In the genomic region with DNA sequence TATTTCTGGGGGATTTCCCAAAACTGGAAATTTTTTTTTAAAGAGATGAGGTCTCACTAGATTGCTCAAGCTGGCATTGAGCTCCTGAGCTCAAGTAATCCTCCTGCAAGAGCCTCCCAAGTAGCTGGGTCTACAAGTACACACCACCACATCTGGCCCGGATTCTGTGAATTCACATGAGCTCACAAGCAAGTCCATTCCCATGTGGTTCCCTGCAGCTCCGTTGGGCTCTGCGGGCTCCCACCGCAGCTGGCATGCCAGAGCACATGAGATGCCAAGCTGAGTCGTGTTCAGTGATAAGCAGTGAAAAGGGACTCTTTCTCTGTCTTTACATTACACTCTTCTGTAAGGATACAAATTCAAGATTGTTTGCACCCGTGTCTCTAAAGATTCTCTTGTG, we compare ENCODE assay signal across 22 cellular contexts. TPM values are rescaled to one million over a fixed set of nuclear protein-coding genes. Genes with fewer than 3 reads are reported as not detected.
"Had no signal": no experiment of that assay in that cellular context is flagged by ENCODE, and none has a peak within 500 bp of the region (broad histone marks: within the 10 kb centered on the region; RNA-seq: fewer than 3 reads in every experiment).

No MANE protein-coding gene starts in this region.

- H3K9me3 ChIP-seq: ovary, psoas muscle, right lobe of liver, sigmoid colon, stomach, thoracic aorta, thyroid gland, tibial nerve, upper lobe of left lung, vagina had no signal

- H2AFZ ChIP-seq: parathyroid adenoma had no signal

- DNase-seq: naive thymus-derived CD8-positive, alpha-beta T cell; nephron progenitor cell; occipital lobe; ovary; psoas muscle; right lobe of liver; sigmoid colon; small intestine; stimulated activated CD4-positive, alpha-beta T cell treated with anti-CD3 and anti-CD28 coated beads, Interleukin-15, amount 100 ng/mL, for 24 hours; stimulated activated CD4-positive, alpha-beta T cell treated with anti-CD3 and anti-CD28 coated beads, Interleukin-2, amount 100 ng/mL, for 24 hours; stimulated activated CD4-positive, alpha-beta T cell treated with anti-CD3 and anti-CD28 coated beads, Interleukin-2, amount 100 ng/mL, for 48 hours; stimulated activated CD4-positive, alpha-beta T cell treated with anti-CD3 and anti-CD28 coated beads, Interleukin-4, amount 100 ng/mL, for 24 hours; stimulated activated naive B cell treated with anti-CD40 and anti-IgM and Interleukin-4, amounts not matched to agents 10 μg/mL and 1 μg/mL and 100 μg/mL, for 72 hours; stimulated activated naive CD4-positive, alpha-beta T cell treated with Interleukin-2 at 50 U/mL for 16 hours; stomach; thyroid gland; trophoblast cell; upper lobe of left lung had no signal

- H3K4me3 ChIP-seq: ovary, psoas muscle, right lobe of liver, sigmoid colon, stomach, thoracic aorta, thyroid gland, tibial nerve, upper lobe of left lung, vagina had no signal

- H3K4me1 ChIP-seq: parathyroid adenoma, psoas muscle, right lobe of liver, sigmoid colon, stomach, thyroid gland, tibial nerve, upper lobe of left lung, vagina had no signal

- H3K9ac ChIP-seq: parathyroid adenoma had no signal

- H3K27me3 ChIP-seq: ovary, right lobe of liver, sigmoid colon, stomach, thyroid gland, tibial nerve, upper lobe of left lung, vagina had no signal

- H3K36me3 ChIP-seq: ovary, right lobe of liver, stomach, thoracic aorta, thyroid gland, tibial nerve, upper lobe of left lung, vagina had no signal

- H3K27ac ChIP-seq: ovary, parathyroid adenoma, psoas muscle, right lobe of liver, sigmoid colon, stomach, thoracic aorta, thyroid gland, tibial nerve, upper lobe of left lung, vagina had no signal

RNA-seq across cellular contexts. Expression of a gene that starts 36.7 kb away (rescaled TPM):
- total RNA-seq: naive thymus-derived CD8-positive, alpha-beta T cell had no signal
